In the genomic region with DNA sequence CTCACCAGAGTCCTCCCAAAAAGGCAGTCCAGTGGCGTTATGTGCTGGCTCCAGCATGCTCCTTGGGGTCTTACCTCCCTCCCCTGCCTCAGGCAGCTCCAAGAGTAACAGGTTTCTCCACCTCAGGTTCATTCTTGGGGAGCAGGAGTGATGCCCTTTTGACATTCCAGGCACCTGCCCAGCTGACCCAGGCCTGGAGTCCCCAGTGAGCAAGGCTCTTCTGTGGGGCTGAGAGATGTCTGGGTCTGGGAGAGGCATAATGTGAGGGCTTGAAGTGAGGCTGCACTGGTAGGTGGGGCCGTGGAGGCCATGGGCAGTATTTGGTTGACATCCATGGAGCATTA, we compare ENCODE assay signal across 17 cellular contexts. TPM values are rescaled to one million over a fixed set of nuclear protein-coding genes. Genes with fewer than 3 reads are reported as not detected.
DNase-seq lines count a peak whose midpoint lies in the region; ATAC-seq, FAIRE-seq and TF ChIP-seq lines count a peak whose summit lies in the region.
"Had no signal": no experiment of that assay in that cellular context is flagged by ENCODE, and none has a peak within 500 bp of the region (broad histone marks: within the 10 kb centered on the region; RNA-seq: fewer than 3 reads in every experiment).

No MANE protein-coding gene starts in this region.

- H3K4me1 Mint-ChIP-seq in natural killer cell treated with Interleukin-12 subunit alpha and Interleukin-12 subunit beta and Interleukin-15 and Interleukin-18, amount 100 ng/mL, for 72 hours (ENCODE audit: low read depth in 2 of 2), result peaks cover 0 to 9% of the 10 kb centered on the region in 2 donors
- peaks cover 14% of the 10 kb centered on the region for H3K4me1 Mint-ChIP-seq in activated CD4-positive, alpha-beta memory T cell treated with anti-CD3 and anti-CD28 coated beads for 36 hours (ENCODE audit: low read depth)

- TF ChIP-seq EP300 in H1 (IDR thresholded peaks at IDR 0.05; ENCODE audit: borderline replicate concordance in 1 of 2, low read depth in 2 of 2, low read length in 2 of 2), result no peak

- H3K4me3 Mint-ChIP-seq in natural killer cell treated with Interleukin-12 subunit alpha and Interleukin-12 subunit beta and Interleukin-15 and Interleukin-18, amount 100 ng/mL, for 72 hours, result no peak overlapping the region
- no peak overlapping the region for H3K4me3 Mint-ChIP-seq in activated CD4-positive, alpha-beta memory T cell treated with anti-CD3 and anti-CD28 coated beads for 36 hours
- H3K4me3 Mint-ChIP-seq: CD14-positive monocyte; CD8-positive, alpha-beta memory T cell had no signal

- DNase-seq in DND-41 (no peak), H1 (ENCODE audit: low read depth in 1 of 2, low spot score in 2 of 2) (peak in 1 of 2 experiments; percentile 31), ureter (ENCODE audit: low spot score) (peak; percentile 27)
- no peak for DNase-seq in natural killer cell treated with Interleukin-12 subunit alpha and Interleukin-12 subunit beta and Interleukin-15 and Interleukin-18, amount 100 ng/mL, for 72 hours (ENCODE audit: low spot score)
- no peak for DNase-seq in activated CD4-positive, alpha-beta memory T cell treated with anti-CD3 and anti-CD28 coated beads for 36 hours
- DNase-seq: Caco-2; CD8-positive, alpha-beta memory T cell; DMS53; GM23248; H7 had no signal

- no peak for FAIRE-seq in H1 (lab: Jason Lieb, UNC)
- FAIRE-seq: A549, GM12878, GM18507 had no signal

- 81% methylated on average over 2 of the region's 2 CpGs; no CpG with 5 or more reads in 1 of the 2 experiments for WGBS in H1 (ENCODE audit: extremely low coverage in 1 of 2, insufficient coverage in 1 of 2, insufficient read length in 1 of 2, insufficient replicate concordance in 2 of 2, low coverage in 1 of 2, low lambda C conversion rate in 2 of 2, missing lambda C conversion rate in 1 of 2), 2 experiments

- no peak overlapping the region for H2BK20ac ChIP-seq in H1 (ENCODE audit: low read length)

- H3K23me2 ChIP-seq in H1 (ENCODE audit: low read depth, low read length), result no peaks in the 10 kb centered on the region

- no peak overlapping the region for H3K14ac ChIP-seq in H1 (ENCODE audit: insufficient read length)

- H2BK15ac ChIP-seq in H1 (ENCODE audit: low read length), result no peak overlapping the region

- peaks cover 78% of the 10 kb centered on the region for H4K20me1 ChIP-seq in DND-41 (ENCODE audit: insufficient read depth, low read length)
- H4K20me1 ChIP-seq in H1 (replicated peaks in 1 of 2; ENCODE audit: control insufficient read depth in 1 of 2, insufficient read depth in 2 of 2, low read length in 2 of 2), result peaks cover 4 to 5% of the 10 kb centered on the region in 2 experiments

- H3K27me3 Mint-ChIP-seq in natural killer cell treated with Interleukin-12 subunit alpha and Interleukin-12 subunit beta and Interleukin-15 and Interleukin-18, amount 100 ng/mL, for 72 hours, result no peaks in the 10 kb centered on the region
- H3K27me3 Mint-ChIP-seq in activated CD4-positive, alpha-beta memory T cell treated with anti-CD3 and anti-CD28 coated beads for 36 hours, result no peaks in the 10 kb centered on the region
- H3K27me3 Mint-ChIP-seq: CD8-positive, alpha-beta memory T cell had no signal

- H4K5ac ChIP-seq in H1 (ENCODE audit: insufficient read length, low read depth, low read length), result no peak overlapping the region

- H3K4me3 ChIP-seq in DND-41 (ENCODE audit: low read depth in 1 of 2, low read length in 2 of 2) (no peak overlapping the region), H1 (ENCODE audit: extremely low read depth in 1 of 4, insufficient read depth in 2 of 4, low read depth in 3 of 4, low read length in 4 of 4) (no peak overlapping the region), parathyroid adenoma (ENCODE audit: low read depth, low read length) (no peak overlapping the region)
- H3K4me3 ChIP-seq: A549, GM12878, GM23248 had no signal

- peaks cover 45% of the 10 kb centered on the region for H3K4me1 ChIP-seq in DND-41 (ENCODE audit: insufficient read depth, low read length)
- peaks cover 0 to 3% (median 2%) of the 10 kb centered on the region in 4 experiments; a peak in 3 of 7 replicates for H3K4me1 ChIP-seq in H1 (replicated peaks in 1 of 4; ENCODE audit: control insufficient read depth in 3 of 4, insufficient read depth in 4 of 4, low read length in 3 of 4)
- peaks cover 32% of the 10 kb centered on the region for H3K4me1 ChIP-seq in parathyroid adenoma
- H3K4me1 ChIP-seq: A549, Caco-2 had no signal

- no peak for TF ChIP-seq RAD21 in H1 (IDR thresholded peaks at IDR 0.05 in 1 of 2, conservative IDR thresholded peaks at IDR 0.05 in 1 of 2; ENCODE audit: low read depth in 2 of 2, low read length in 2 of 2)

- no peak overlapping the region for H3K9ac ChIP-seq in DND-41 (ENCODE audit: low read depth, low read length)
- H3K9ac ChIP-seq in H1 (replicated peaks in 1 of 4; ENCODE audit: extremely low read depth in 1 of 4, low read depth in 3 of 4, low read length in 3 of 4), result no peak overlapping the region
- H3K9ac ChIP-seq in parathyroid adenoma, result no peak overlapping the region
- H3K9ac ChIP-seq: GM23248 had no signal

- H2BK120ac ChIP-seq in H1 (replicated peaks; ENCODE audit: low read depth, low read length), result no peak overlapping the region

- H3K9me3 Mint-ChIP-seq in natural killer cell treated with Interleukin-12 subunit alpha and Interleukin-12 subunit beta and Interleukin-15 and Interleukin-18, amount 100 ng/mL, for 72 hours, result no peaks in the 10 kb centered on the region
- H3K9me3 Mint-ChIP-seq in activated CD4-positive, alpha-beta memory T cell treated with anti-CD3 and anti-CD28 coated beads for 36 hours, result no peaks in the 10 kb centered on the region
- H3K9me3 Mint-ChIP-seq: CD14-positive monocyte; CD8-positive, alpha-beta memory T cell had no signal

- no peak overlapping the region for H3K27ac Mint-ChIP-seq in natural killer cell treated with Interleukin-12 subunit alpha and Interleukin-12 subunit beta and Interleukin-15 and Interleukin-18, amount 100 ng/mL, for 72 hours
- H3K27ac Mint-ChIP-seq in activated CD4-positive, alpha-beta memory T cell treated with anti-CD3 and anti-CD28 coated beads for 36 hours, result no peak overlapping the region
- H3K27ac Mint-ChIP-seq: CD14-positive monocyte had no signal

- TF ChIP-seq POLR2A in H1 (IDR thresholded peaks at IDR 0.05; ENCODE audit: control extremely low read depth in 1 of 2, low read depth in 2 of 2, low read length in 2 of 2), result no peak

- H3K36me3 ChIP-seq in DND-41 (ENCODE audit: insufficient read depth, low read length) (peaks cover 87% of the 10 kb centered on the region), H1 (ENCODE audit: control insufficient read depth in 2 of 4, insufficient read depth in 4 of 4, low read length in 3 of 4) (no peaks in the 10 kb centered on the region), parathyroid adenoma (ENCODE audit: control insufficient read depth, insufficient read depth, low read length) (no peaks in the 10 kb centered on the region)

- H3K27me3 ChIP-seq in DND-41 (ENCODE audit: insufficient read depth, low read length, poor library complexity) (no peaks in the 10 kb centered on the region), H1 (replicated peaks in 1 of 4; ENCODE audit: control insufficient read depth in 3 of 4, extremely low read depth in 1 of 4, insufficient read depth in 3 of 4, low read length in 3 of 4) (no peaks in the 10 kb centered on the region), parathyroid adenoma (ENCODE audit: control insufficient read depth, insufficient read depth, low read length) (no peaks in the 10 kb centered on the region)

- no peak overlapping the region for H2AK5ac ChIP-seq in H1 (ENCODE audit: low read depth, low read length)

- no peak overlapping the region for H3K23ac ChIP-seq in H1 (ENCODE audit: insufficient read length)

- H3K36me3 Mint-ChIP-seq in natural killer cell treated with Interleukin-12 subunit alpha and Interleukin-12 subunit beta and Interleukin-15 and Interleukin-18, amount 100 ng/mL, for 72 hours, result no peaks in the 10 kb centered on the region
- H3K36me3 Mint-ChIP-seq in activated CD4-positive, alpha-beta memory T cell treated with anti-CD3 and anti-CD28 coated beads for 36 hours, result no peaks in the 10 kb centered on the region

- TF ChIP-seq CTCF in DND-41 (IDR thresholded peaks at IDR 0.05; ENCODE audit: borderline replicate concordance, extremely low read depth, low read length, poor library complexity, severe bottlenecking), result no peak
- TF ChIP-seq CTCF in H1 (IDR thresholded peaks at IDR 0.05; ENCODE audit: control extremely low read depth in 1 of 3, insufficient read depth in 1 of 3, low read depth in 1 of 3, low read length in 3 of 3), result no peak
- TF ChIP-seq CTCF in parathyroid adenoma (IDR thresholded peaks at IDR 0.05), result no peak

- H4K91ac ChIP-seq in H1 (replicated peaks; ENCODE audit: insufficient read length, low read length), result no peak overlapping the region

- CTCF ChIA-PET in H1 (lab: Charles Lee; ENCODE audit: partially characterized antibody), result interaction anchor here (1.7 to 5.1 kb wide), 3 partner anchors 9 to 15 kb away, joined by 7 to 35 read pairs (median 16); partner anchors contain the start of gene PXYLP1
- CTCF ChIA-PET in activated CD4-positive, alpha-beta memory T cell treated with anti-CD3 and anti-CD28 coated beads for 36 hours (lab: Charles Lee), result interaction anchor here (1.0 to 2.9 kb wide), 3 partner anchors 9 to 64 kb away, joined by 3 to 13 read pairs (median 5); partner anchors contain the start of gene PXYLP1

- H3K79me2 ChIP-seq in DND-41 (ENCODE audit: insufficient read depth, low read length) (peaks cover 99% of the 10 kb centered on the region), H1 (ENCODE audit: control insufficient read depth in 1 of 2, insufficient read depth in 2 of 2, low read length in 2 of 2) (peaks cover 0 to 14% of the 10 kb centered on the region in 2 experiments; a peak in 2 of 4 replicates), parathyroid adenoma (peaks cover 32% of the 10 kb centered on the region)

- no peak overlapping the region for H3K56ac ChIP-seq in H1 (replicated peaks; ENCODE audit: insufficient read length, low read depth, low read length)

- H2BK12ac ChIP-seq in H1 (ENCODE audit: low read depth, low read length), result no peak overlapping the region

- intact Hi-C loops in activated CD4-positive, alpha-beta memory T cell treated with anti-CD3 and anti-CD28 coated beads for 36 hours (cut with micrococcal nuclease), result no loop called here

- 0 out of 2 replicates have a peak overlapping the region, but pooled peaks have one; percentile 69 for H4K8ac ChIP-seq in H1 (ENCODE audit: extremely low read depth, insufficient read depth, low read length)

- H3K9me3 ChIP-seq in DND-41 (ENCODE audit: insufficient read depth, low read length, severe bottlenecking) (no peaks in the 10 kb centered on the region), H1 (ENCODE audit: insufficient read depth in 2 of 2, low read depth in 1 of 2, low read length in 1 of 2) (no peaks in the 10 kb centered on the region), parathyroid adenoma (ENCODE audit: control insufficient read depth, low read length) (no peaks in the 10 kb centered on the region)
- H3K9me3 ChIP-seq: A549, Caco-2 had no signal

- peaks cover 10% of the 10 kb centered on the region for H3K79me1 ChIP-seq in H1 (ENCODE audit: low read depth, low read length)

- no peak overlapping the region for H3K18ac ChIP-seq in H1 (ENCODE audit: extremely low read depth, low read length)

- peak overlapping the region; percentile 34 for H3K27ac ChIP-seq in DND-41 (ENCODE audit: low read length)
- H3K27ac ChIP-seq in H1 (ENCODE audit: low read depth, low read length), result no peak overlapping the region
- H3K27ac ChIP-seq in parathyroid adenoma, result peak overlapping the region; percentile 81
- H3K27ac ChIP-seq: A549, GM23248, HL-60 had no signal

- POLR2A ChIA-PET in H1 (lab: Charles Lee; ENCODE audit: partially characterized antibody), result interaction anchor here (0.6 kb wide), 1 partner anchor 10 kb away, joined by 3 read pairs; no protein-coding TSS in a partner anchor
- POLR2A ChIA-PET in activated CD4-positive, alpha-beta memory T cell treated with anti-CD3 and anti-CD28 coated beads for 36 hours (lab: Charles Lee), result interaction anchor here (0.6 to 2.2 kb wide), 3 partner anchors 15 to 484 kb away, joined by 3 to 9 read pairs (median 6); partner anchors contain the start of gene PXYLP1

- no peak overlapping the region for H2BK5ac ChIP-seq in H1 (ENCODE audit: low read depth, low read length)

- H2AFZ ChIP-seq in DND-41 (ENCODE audit: low read depth, low read length), result no peak overlapping the region
- no peak overlapping the region for H2AFZ ChIP-seq in H1 (ENCODE audit: low read length)
- H2AFZ ChIP-seq in parathyroid adenoma, result no peak overlapping the region
- H2AFZ ChIP-seq: GM23248 had no signal

- H3K4me2 ChIP-seq in DND-41 (ENCODE audit: insufficient read depth, low read length) (no peak overlapping the region), H1 (ENCODE audit: insufficient read depth in 1 of 2, low read depth in 2 of 2, low read length in 2 of 2) (no peak overlapping the region), parathyroid adenoma (ENCODE audit: low read length) (no peak overlapping the region)
- H3K4me2 ChIP-seq: A549 had no signal

- ATAC-seq in DND-41 (ENCODE audit: insufficient read depth, low read depth) (no peak), GM19328 (IDR thresholded peaks at IDR 0.05; ENCODE audit: unreplicated experiment) (no peak)
- no peak for ATAC-seq in natural killer cell treated with Interleukin-12 subunit alpha and Interleukin-12 subunit beta and Interleukin-15 and Interleukin-18, amount 100 ng/mL, for 72 hours
- ATAC-seq: A549, GM12878 had no signal

- H3K4ac ChIP-seq in H1 (replicated peaks; ENCODE audit: insufficient read length, low read depth, low read length), result no peak overlapping the region

RNA-seq across cellular contexts. Expression of gene PXYLP1, which starts 15.3 kb away (rescaled TPM):
- 17.6 and 19.4 TPM in 2 replicates for total RNA-seq in H1 (2021; fragmentation: NEBNext Ultra II Directional; extraction: Animal tissue kit (Norgen Biotek cat#: 25700))
- 16.8 and 20.6 TPM in 2 replicates for polyA plus RNA-seq in H1 (2011; rRNA removed)
- polyA plus RNA-seq in H1 (2011; cell fraction: cytosol; rRNA removed), result 18.1 TPM
- 30.8 TPM for polyA plus RNA-seq in H1 (2011; cell fraction: nucleus; rRNA removed)
- polyA plus RNA-seq in H1 (2012, experiment 1 of 2), result 18.8 to 25.9 TPM (median 21.0 TPM) in 4 replicates
- 5.4 TPM for polyA plus RNA-seq in H1 (2012, experiment 2 of 2)
- 16.3 TPM for polyA plus RNA-seq in H1 (2013, experiment 1 of 2)
- 20.1 TPM for polyA plus RNA-seq in H1 (2013, experiment 2 of 2)
- 42.6 and 54.1 TPM in 2 replicates for polyA minus RNA-seq in H1 (2011; rRNA and poly(A)+ RNA removed)
- polyA minus RNA-seq in H1 (2011; cell fraction: cytosol; rRNA and poly(A)+ RNA removed), result 22.2 TPM
- polyA minus RNA-seq in H1 (2011; cell fraction: nucleus; rRNA and poly(A)+ RNA removed), result 28.9 TPM
- total RNA-seq in ureter, result 26.3 TPM
- total RNA-seq in natural killer cell treated with Interleukin-12 subunit alpha and Interleukin-12 subunit beta and Interleukin-15 and Interleukin-18, amount 100 ng/mL, for 72 hours, result 10 to 100 TPM in 1 of 2 donors, 1 to 10 TPM in 1; 6.3 to 15.2 TPM
- 10 to 100 TPM in 1 of 2 experiments, 1 to 10 TPM in 1; 9.0 to 11.6 TPM for total RNA-seq in activated CD4-positive, alpha-beta memory T cell treated with anti-CD3 and anti-CD28 coated beads for 36 hours
